In the genomic region with DNA sequence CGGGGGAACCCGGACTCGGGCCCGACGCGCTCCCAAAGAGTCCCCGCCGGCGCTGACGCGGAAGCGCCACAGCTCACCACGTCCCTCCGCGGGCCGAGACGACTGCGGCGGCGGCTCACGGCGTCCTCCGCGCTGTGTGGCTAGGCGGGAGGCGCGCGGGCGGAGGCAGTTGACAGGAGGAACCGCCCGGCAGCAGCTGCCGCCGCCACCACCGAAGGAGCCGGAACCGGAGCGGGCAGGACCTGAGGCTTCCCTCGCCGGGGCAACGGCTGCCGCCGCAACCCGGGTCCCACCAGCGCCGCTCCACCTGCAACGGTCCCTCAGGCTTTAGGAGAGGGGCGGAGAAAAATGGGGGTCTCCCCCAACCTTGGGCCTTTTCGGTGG, we compare ENCODE assay signal across 8 cellular contexts. TPM values are rescaled to one million over a fixed set of nuclear protein-coding genes. Genes with fewer than 3 reads are reported as not detected.
DNase-seq lines count a peak whose midpoint lies in the region; ATAC-seq, FAIRE-seq and TF ChIP-seq lines count a peak whose summit lies in the region.

No MANE protein-coding gene starts in this region.

- TF ChIP-seq CTCF in Panc1 (IDR thresholded peaks at IDR 0.05) = no peak
- TF ChIP-seq CTCF in pancreas (IDR thresholded peaks at IDR 0.05) = no peak
- no peak for TF ChIP-seq CTCF in transverse colon (IDR thresholded peaks at IDR 0.05)

- DNase-seq in A172 (ENCODE audit: low spot score) = peak; percentile 14
- DNase-seq in GM12892 (ENCODE audit: insufficient read length) = peak; percentile 39
- DNase-seq in Panc1 (ENCODE audit: low read depth, low spot score) = no peak
- DNase-seq in activated naive CD4-positive, alpha-beta T cell treated with anti-CD3 and anti-CD28 coated beads for 36 hours = peak; percentile 66
- DNase-seq in germinal center (ENCODE audit: low spot score) = peak; percentile 47
- peak in 5 of 6 donors; percentile 62 to 87 (median 73) for DNase-seq in pancreas
- DNase-seq in transverse colon = peak; percentile 62

- no peak for TF ChIP-seq EP300 in transverse colon (IDR thresholded peaks at IDR 0.05; ENCODE audit: low read depth)

- H3K36me3 ChIP-seq in Panc1 (ENCODE audit: control insufficient read depth, insufficient read depth, low read length) = peaks cover 32% of the 10 kb centered on the region
- H3K36me3 ChIP-seq in pancreas = no peaks in the 10 kb centered on the region
- peaks cover 0 to 4% (median 0%) of the 10 kb centered on the region in 4 donors for H3K36me3 ChIP-seq in transverse colon

- H3K4me3 ChIP-seq in Panc1 (ENCODE audit: low read depth in 2 of 2, low read length in 2 of 2) = peak overlapping the region; percentile 86 to 94
- peak overlapping the region; percentile 84 to 98 (median 94) for H3K4me3 ChIP-seq in pancreas
- H3K4me3 ChIP-seq in transverse colon = peak overlapping the region; percentile 68 to 99 (median 92)

- peak overlapping the region; percentile 93 for H3K27ac Mint-ChIP-seq in activated naive CD4-positive, alpha-beta T cell treated with anti-CD3 and anti-CD28 coated beads for 36 hours

- TF ChIP-seq POLR2A in GM12892 (IDR thresholded peaks at IDR 0.05; ENCODE audit: low read depth, low read length) (peak; percentile 23; the same call in 1 of the 2 replicates), transverse colon (IDR thresholded peaks at IDR 0.05) (no peak)

- POLR2A ChIA-PET in Panc1 (lab: Charles Lee) = interaction anchor here (0.6 kb wide), 1 partner anchor 14 kb away, joined by 3 read pairs; no protein-coding TSS in a partner anchor

- H3K27me3 ChIP-seq in Panc1 (ENCODE audit: control insufficient read depth, insufficient read depth, low read length) = no peaks in the 10 kb centered on the region
- H3K27me3 ChIP-seq in pancreas = no peaks in the 10 kb centered on the region
- H3K27me3 ChIP-seq in transverse colon = no peaks in the 10 kb centered on the region

- H3K9me3 ChIP-seq in Panc1 (ENCODE audit: control insufficient read depth, insufficient read depth, low read depth, low read length) (no peaks in the 10 kb centered on the region), pancreas (no peaks in the 10 kb centered on the region), transverse colon (no peaks in the 10 kb centered on the region)

- BruUV-seq in Panc1 (replicated peaks; lab: Mats Ljungman, UMichigan) = no TSS peak

- H3K4me1 Mint-ChIP-seq in activated naive CD4-positive, alpha-beta T cell treated with anti-CD3 and anti-CD28 coated beads for 36 hours (ENCODE audit: low read depth) = peaks cover 65% of the 10 kb centered on the region

- CTCF ChIA-PET in Panc1 (lab: Charles Lee) = no interaction called here
- CTCF ChIA-PET in activated naive CD4-positive, alpha-beta T cell treated with anti-CD3 and anti-CD28 coated beads for 36 hours (lab: Charles Lee) = interaction anchor here (0.6 to 3.4 kb wide), 6 partner anchors 13 to 753 kb away, joined by 3 to 13 read pairs (median 3); no protein-coding TSS in a partner anchor

- peak overlapping the region; percentile 84 for H3K27ac ChIP-seq in Panc1 (ENCODE audit: low read length)
- H3K27ac ChIP-seq in pancreas = peak overlapping the region; percentile 94 to 98 (median 95)
- H3K27ac ChIP-seq in transverse colon = peak overlapping the region; percentile 97 to 100 (median 98)

- peak overlapping the region; percentile 95 for H3K4me3 Mint-ChIP-seq in activated naive CD4-positive, alpha-beta T cell treated with anti-CD3 and anti-CD28 coated beads for 36 hours

- WGBS in pancreas, 2 donors = 0 to 1% methylated on average over 28 to 48 of the region's 48 CpGs
- WGBS in transverse colon (ENCODE audit: low coverage in 1 of 2), 2 donors = 0% methylated on average over 26 of the region's 48 CpGs; no CpG with 5 or more reads in 1 of the 2 donors

- FAIRE-seq in GM12892 (lab: Jason Lieb, UNC) (no peak), pancreas (lab: Jason Lieb, UNC) (no peak)

- peaks cover 16% of the 10 kb centered on the region for H3K4me1 ChIP-seq in Panc1 (ENCODE audit: control insufficient read depth, insufficient read depth, low read length)
- H3K4me1 ChIP-seq in pancreas = peaks cover 0 to 18% (median 17%) of the 10 kb centered on the region in 3 donors
- H3K4me1 ChIP-seq in transverse colon = peaks cover 14 to 38% (median 25%) of the 10 kb centered on the region in 4 donors

- H3K27me3 Mint-ChIP-seq in activated naive CD4-positive, alpha-beta T cell treated with anti-CD3 and anti-CD28 coated beads for 36 hours (ENCODE audit: low read depth) = no peaks in the 10 kb centered on the region

- in situ Hi-C loops in Panc1 (cut with HindIII; ENCODE audit: low pct_unique_long_range_greater_than_20kb, low sequenced_read_pairs) = no loop called here
- in situ Hi-C loops in transverse colon (cut with MboI; ENCODE audit: low pct_ligation_motif_present in 1 of 4, low pct_unique_long_range_greater_than_20kb in 1 of 4, low sequenced_read_pairs in 3 of 4) = no loop called here

- H3K9me3 Mint-ChIP-seq in activated naive CD4-positive, alpha-beta T cell treated with anti-CD3 and anti-CD28 coated beads for 36 hours = peaks cover 10% of the 10 kb centered on the region

- ATAC-seq in HG03060 (IDR thresholded peaks at IDR 0.05; ENCODE audit: low read depth, unreplicated experiment) = peak; percentile 13
- peak; percentile 75 for ATAC-seq in Panc1
- ATAC-seq in pancreas = peak; percentile 68 to 81 (median 80)

- intact Hi-C loops in Panc1 (cut with micrococcal nuclease; ENCODE audit: unreplicated experiment) = no loop called here
- intact Hi-C loops in activated naive CD4-positive, alpha-beta T cell treated with anti-CD3 and anti-CD28 coated beads for 36 hours (cut with micrococcal nuclease) = loop anchor here (1.0 to 10.0 kb wide), 6 partner anchors 140 to 1063 kb away; a partner anchor contains a TSS
- intact Hi-C loops in pancreas (cut with DNase I) = no loop called here
- intact Hi-C loops in transverse colon (cut with DNase I; ENCODE audit: low total_unique reads) = no loop called here

- H3K36me3 Mint-ChIP-seq in activated naive CD4-positive, alpha-beta T cell treated with anti-CD3 and anti-CD28 coated beads for 36 hours (ENCODE audit: low read depth) = peaks cover 34% of the 10 kb centered on the region

RNA-seq across cellular contexts. Expression of a gene that starts 0.3 kb away (rescaled TPM):
- total RNA-seq in A172 (2014; rRNA removed; shearing (Covaris generic)) = 9.5 and 13.2 TPM in 2 replicates
- 13.7 TPM for polyA plus RNA-seq in GM12892 (2012; ENCODE audit: missing spikeins)
- 26.0 TPM for total RNA-seq in Panc1 (2021; ENCODE audit: unreplicated experiment)
- 7.0 TPM for polyA plus RNA-seq in Panc1 (2012; ENCODE audit: insufficient read length)
- total RNA-seq in activated naive CD4-positive, alpha-beta T cell treated with anti-CD3 and anti-CD28 coated beads for 36 hours = 10 to 100 TPM; 18.2 to 19.5 TPM
- 10 to 100 TPM; 12.4 to 19.7 (median 14.1) TPM for total RNA-seq in pancreas
- polyA plus RNA-seq in pancreas = 1 to 10 TPM; 6.0 to 8.3 TPM
- total RNA-seq in transverse colon = 10 to 100 TPM; 31.7 to 60.7 (median 41.5) TPM

Comparison
In these comparisons a context has a peak if more than half of its experiments do, and no peak if none do; other contexts are left out.
1. ATAC-seq: peak in every context shown above with its lines; median percentile 80 in pancreas; 75 in Panc1; 13 in HG03060.